10 cellular contexts compared by ENCODE assay signal in the genomic region with DNA sequence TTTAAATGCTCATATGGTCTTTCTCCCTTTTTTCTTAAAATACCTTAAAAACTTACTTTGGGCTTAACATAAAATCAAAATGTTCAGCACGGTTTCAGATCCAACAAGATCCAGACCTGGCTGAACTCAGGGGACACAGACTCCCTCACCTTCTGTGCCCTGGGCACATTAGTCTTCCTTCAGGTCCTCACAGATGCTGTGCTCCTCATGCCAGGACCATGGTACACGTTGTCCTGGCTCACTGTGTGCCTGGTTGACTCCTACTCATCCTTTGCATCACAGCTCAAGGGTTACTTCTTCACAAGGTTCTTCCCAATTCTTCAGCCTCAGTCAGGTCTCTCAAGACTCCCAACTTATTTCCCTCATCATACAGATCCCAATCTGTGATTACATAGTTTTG.
"Had no signal": no experiment of that assay in that cellular context is flagged by ENCODE, and none has a peak within 500 bp of the region (broad histone marks: within the 10 kb centered on the region; RNA-seq: fewer than 3 reads in every experiment).

No MANE protein-coding gene starts in this region.

- H3K27ac ChIP-seq: brain microvascular endothelial cell had no signal

- H3K4me3 ChIP-seq: tibial nerve had no signal

- ATAC-seq: activated CD4-positive, CD25-positive, alpha-beta regulatory T cell treated with anti-CD3 and anti-CD28 coated beads, Interleukin-2, amount 50 U/mL, for 24 hours; stimulated activated memory B cell treated with anti-CD40 and anti-IgM and Interleukin-4, amounts not matched to agents 10 μg/mL and 1 μg/mL and 100 μg/mL, for 72 hours had no signal

- DNase-seq: activated effector memory CD4-positive, alpha-beta T cell treated with Interleukin-2 at 50 U/mL for 16 hours; activated T-cell treated with anti-CD3 and anti-CD28 coated beads, Interleukin-2, amount 50 U/mL, for 24 hours; cerebellar nuclear complex; dermis blood vessel endothelial cell; erythroblast; retina had no signal

- H3K36me3 ChIP-seq: brain microvascular endothelial cell, tibial nerve had no signal

- H3K9me3 ChIP-seq: tibial nerve had no signal

- H3K27me3 ChIP-seq: brain microvascular endothelial cell, tibial nerve had no signal
